ENCODE assay signal across 11 cellular contexts in the genomic region with DNA sequence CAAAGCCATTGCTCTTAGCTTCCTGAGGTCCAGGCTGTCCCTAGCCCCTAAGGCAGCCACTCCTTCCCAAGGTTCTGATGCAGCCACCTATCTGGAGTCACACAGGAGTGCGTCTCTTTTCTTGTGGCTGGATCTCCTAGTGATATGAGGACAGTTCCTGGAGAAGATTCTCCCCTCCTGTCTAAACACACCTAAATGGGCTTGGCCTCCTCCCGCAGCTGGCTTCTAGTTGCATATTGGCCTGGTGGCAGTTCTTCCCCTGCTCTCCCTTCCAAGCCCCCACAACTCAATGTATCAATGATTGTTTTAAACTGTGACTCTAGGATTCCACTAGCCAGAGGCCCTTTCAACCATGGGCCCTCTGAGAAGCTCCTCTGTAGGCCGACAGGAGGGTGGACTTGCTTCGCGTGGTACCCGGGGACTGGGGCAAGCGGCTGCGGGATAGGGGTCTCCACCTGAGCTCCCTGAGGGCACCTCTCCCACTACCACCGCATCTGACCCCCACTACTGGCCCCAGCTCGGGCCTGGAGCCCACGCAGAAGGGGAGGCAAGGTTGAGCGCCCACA. TPM values are rescaled to one million over a fixed set of nuclear protein-coding genes. Genes with fewer than 3 reads are reported as not detected.
A peak's percentile ranks its signal among the peaks of the same experiment; 100 is the strongest.
DNase-seq lines count a peak whose midpoint lies in the region; ATAC-seq, FAIRE-seq and TF ChIP-seq lines count a peak whose summit lies in the region.
"Had no signal": no experiment of that assay in that cellular context is flagged by ENCODE, and none has a peak within 500 bp of the region (broad histone marks: within the 10 kb centered on the region; RNA-seq: fewer than 3 reads in every experiment).

No MANE protein-coding gene starts in this region.

- H3K9ac ChIP-seq in endodermal cell (ENCODE audit: extremely low read depth, low read length, poor library complexity, severe bottlenecking): no peak overlapping the region

- H3K36me3 Mint-ChIP-seq in endodermal cell (ENCODE audit: low read depth) (no peaks in the 10 kb centered on the region), nephron progenitor cell (ENCODE audit: low read depth) (no peaks in the 10 kb centered on the region)

- H3K27me3 Mint-ChIP-seq in endodermal cell (ENCODE audit: insufficient read depth) (peaks cover 77% of the 10 kb centered on the region), nephron progenitor cell (ENCODE audit: low read depth, poor library complexity) (peaks cover 87% of the 10 kb centered on the region)

- no peaks in the 10 kb centered on the region for H3K9me3 ChIP-seq in endodermal cell (ENCODE audit: control insufficient read depth, low read length)

- peaks cover 75% of the 10 kb centered on the region for H3K27me3 ChIP-seq in endodermal cell (ENCODE audit: control insufficient read depth, insufficient read depth, low read length, poor library complexity, severe bottlenecking)

- H3K9me3 Mint-ChIP-seq in endodermal cell: no peaks in the 10 kb centered on the region
- H3K9me3 Mint-ChIP-seq in nephron progenitor cell: no peaks in the 10 kb centered on the region

- H3K4me3 ChIP-seq in endodermal cell (ENCODE audit: low read length) (no peak overlapping the region), urinary bladder (ENCODE audit: low read depth, low read length) (peak overlapping the region; percentile 51)

- FAIRE-seq in GM12891 (lab: Jason Lieb, UNC): no peak
- FAIRE-seq: GM18507 had no signal

- peaks cover 10% of the 10 kb centered on the region for H3K4me1 Mint-ChIP-seq in endodermal cell
- peaks cover 11% of the 10 kb centered on the region for H3K4me1 Mint-ChIP-seq in nephron progenitor cell

- H3K27ac Mint-ChIP-seq in endodermal cell (no peak overlapping the region), nephron progenitor cell (no peak overlapping the region)

- ATAC-seq in HG03378 (IDR thresholded peaks at IDR 0.05; ENCODE audit: unreplicated experiment): no peak
- ATAC-seq in GM21786 (IDR thresholded peaks at IDR 0.05; ENCODE audit: unreplicated experiment): no peak

- H3K4me1 ChIP-seq in endodermal cell (ENCODE audit: control insufficient read depth, insufficient read depth, low read length): no peaks in the 10 kb centered on the region
- H3K4me1 ChIP-seq in urinary bladder (ENCODE audit: insufficient read depth): no peaks in the 10 kb centered on the region

- no peak for TF ChIP-seq CTCF in endodermal cell (conservative IDR thresholded peaks at IDR 0.05)
- TF ChIP-seq CTCF in nephron progenitor cell (IDR thresholded peaks at IDR 0.05): no peak

- no peak overlapping the region for H3K27ac ChIP-seq in endodermal cell (ENCODE audit: low read depth, low read length)
- H3K27ac ChIP-seq in urinary bladder (ENCODE audit: low read depth): no peak overlapping the region

- DNase-seq in activated CD8-positive, alpha-beta memory T cell treated with anti-CD3 and anti-CD28 coated beads for 24 hours: peak; percentile 41
- DNase-seq in activated CD8-positive, alpha-beta memory T cell treated with anti-CD3 and anti-CD28 coated beads, Interleukin-2, amount 50 U/mL, for 4 hours: no peak
- DNase-seq in endodermal cell (peak; percentile 40), nephron progenitor cell (no peak), GM12891 (ENCODE audit: insufficient read length, low spot score) (no peak)
- DNase-seq: erythroblast had no signal

- TF ChIP-seq POLR2A in GM12891 (IDR thresholded peaks at IDR 0.05; ENCODE audit: low read depth, low read length): no peak

- H3K4me3 Mint-ChIP-seq in endodermal cell (peak overlapping the region; percentile 49), nephron progenitor cell (peak overlapping the region; percentile 19)

- WGBS in endodermal cell (ENCODE audit: insufficient coverage in 1 of 2, insufficient read length in 1 of 2), 2 experiments: 75 to 87% methylated on average over 5 to 12 of the region's 12 CpGs
- 63% methylated on average over 12 of the region's 12 CpGs for WGBS in urinary bladder

- no peaks in the 10 kb centered on the region for H3K36me3 ChIP-seq in endodermal cell (ENCODE audit: control insufficient read depth, insufficient read depth, low read length)
- H3K36me3 ChIP-seq in urinary bladder (ENCODE audit: insufficient read depth): no peaks in the 10 kb centered on the region

TF ChIP-seq in GM12891, 5 proteins besides CTCF, POLR2A, EP300 and RAD21:
- no peak for TF ChIP-seq SPI1 (IDR thresholded peaks at IDR 0.05; ENCODE audit: low read depth, low read length)
- no peak for TF ChIP-seq TAF1 (IDR thresholded peaks at IDR 0.05; ENCODE audit: low read depth, low read length)
- TF ChIP-seq PAX5 (IDR thresholded peaks at IDR 0.05; ENCODE audit: insufficient read depth, low read length, severe bottlenecking): no peak
- no peak for TF ChIP-seq POU2F2 (IDR thresholded peaks at IDR 0.05; ENCODE audit: low read depth, low read length)
- no peak for TF ChIP-seq POLR2AphosphoS5 (IDR thresholded peaks at IDR 0.05; ENCODE audit: low read depth, low read length)

RNA-seq across cellular contexts. Expression of a gene that starts 1.4 kb away (rescaled TPM):
- total RNA-seq in endodermal cell (1 to 10 TPM in 1 of 2 donors, under 1 TPM in 1; 0.35 to 1.4 TPM), urinary bladder (16.6 TPM)
- 1.8 TPM for polyA plus RNA-seq in endodermal cell (2013, experiment 1 of 2)
- polyA plus RNA-seq in endodermal cell (2013, experiment 2 of 2): 1.3 TPM
- 2.9 TPM for polyA plus RNA-seq in urinary bladder
- polyA plus RNA-seq in GM12891 (2012; ENCODE audit: low read depth, missing spikeins): 0.01 TPM
- total RNA-seq: HT-29 had no signal

Comparison
In these comparisons a context has a peak if more than half of its experiments do, and no peak if none do; other contexts are left out.
1. DNase-seq: peak in activated CD8-positive, alpha-beta memory T cell treated with anti-CD3 and anti-CD28 coated beads for 24 hours (single experiment) and endodermal cell (single experiment); none in activated CD8-positive, alpha-beta memory T cell treated with anti-CD3 and anti-CD28 coated beads, Interleukin-2, amount 50 U/mL, for 4 hours (single experiment), nephron progenitor cell (single experiment) and GM12891 (single experiment).